8 cellular contexts compared by ENCODE assay signal in genomic region chr3:149751551-149751950, GRCh38. TPM values are rescaled to one million over a fixed set of nuclear protein-coding genes. Genes with fewer than 3 reads are reported as not detected.
DNase-seq lines count a peak whose midpoint lies in the region; ATAC-seq and TF ChIP-seq lines count a peak whose summit lies in the region.

No MANE protein-coding gene starts in this region.

- H3K4me1 Mint-ChIP-seq in central memory CD8-positive, alpha-beta T cell, result peaks cover 21% of the 10 kb centered on the region
- peaks cover 8 to 35% (median 30%) of the 10 kb centered on the region in 3 donors for H3K4me1 Mint-ChIP-seq in naive B cell

- H3K27ac Mint-ChIP-seq in central memory CD8-positive, alpha-beta T cell (ENCODE audit: low read depth), result peak overlapping the region; percentile 92
- peak overlapping the region in 5 of 6 donors; percentile 91 to 96 (median 94) for H3K27ac Mint-ChIP-seq in naive B cell

- H3K4me1 ChIP-seq in BE2C, result no peaks in the 10 kb centered on the region

- H3K9me3 ChIP-seq in BE2C, result no peaks in the 10 kb centered on the region

- peak overlapping the region; percentile 96 for H3K4me3 Mint-ChIP-seq in central memory CD8-positive, alpha-beta T cell
- peak overlapping the region; percentile 96 to 99 (median 98) for H3K4me3 Mint-ChIP-seq in naive B cell

- TF ChIP-seq CTCF in BE2C (IDR thresholded peaks at IDR 0.05; ENCODE audit: low read depth, low read length), result no peak

- DNase-seq in BE2C (no peak), naive B cell (no peak), mucosa of gallbladder (ENCODE audit: low spot score) (no peak)
- no peak for DNase-seq in Jurkat, Clone E6-1 (ENCODE audit: low read depth, low spot score)
- DNase-seq in central memory CD8-positive, alpha-beta T cell (ENCODE audit: low spot score in 2 of 2), result no peak
- DNase-seq in stimulated activated CD8-positive, alpha-beta memory T cell treated with anti-CD3 and anti-CD28 coated beads, Interleukin-4, amount 100 ng/mL, for 48 hours, result no peak
- no peak for DNase-seq in central memory CD4-positive, alpha-beta T cell

- H3K27me3 Mint-ChIP-seq in central memory CD8-positive, alpha-beta T cell, result peaks cover 2% of the 10 kb centered on the region
- H3K27me3 Mint-ChIP-seq in naive B cell, result peaks cover 0 to 1% (median under 1%) of the 10 kb centered on the region in 3 donors

- peaks cover 32% of the 10 kb centered on the region for H3K36me3 Mint-ChIP-seq in central memory CD8-positive, alpha-beta T cell (ENCODE audit: insufficient read depth)
- H3K36me3 Mint-ChIP-seq in naive B cell, result peaks cover 13 to 20% of the 10 kb centered on the region in 2 donors

- peaks cover 18% of the 10 kb centered on the region for H3K36me3 ChIP-seq in BE2C

- peak overlapping the region; percentile 93 for H3K4me3 ChIP-seq in BE2C (ENCODE audit: low read depth, low read length)
- H3K4me3 ChIP-seq in Jurkat, Clone E6-1 (ENCODE audit: low read length), result peak overlapping the region; percentile 79

- H3K9me3 Mint-ChIP-seq in central memory CD8-positive, alpha-beta T cell, result no peaks in the 10 kb centered on the region
- no peaks in the 10 kb centered on the region for H3K9me3 Mint-ChIP-seq in naive B cell

- H3K27me3 ChIP-seq in BE2C, result no peaks in the 10 kb centered on the region

- peak; percentile 10 for ATAC-seq in central memory CD8-positive, alpha-beta T cell (replicated peaks; ENCODE audit: extremely low read depth, poor library complexity, severe bottlenecking)
- ATAC-seq in naive B cell (ENCODE audit: low read depth in 2 of 2) (no peak), GM21360 (IDR thresholded peaks at IDR 0.05; ENCODE audit: unreplicated experiment) (no peak)

RNA-seq across cellular contexts. Expression of gene COMMD2, which starts 0.7 kb away (rescaled TPM):
- 38.0 TPM for polyA plus RNA-seq in BE2C (2012; ENCODE audit: insufficient read depth, insufficient read length, low read depth)
- polyA plus RNA-seq in Jurkat, Clone E6-1 (2012; ENCODE audit: insufficient read depth, insufficient read length), result 36.5 TPM
- 10 to 100 TPM; 59.9 to 80.5 (median 71.2) TPM for polyA plus RNA-seq in naive B cell (ENCODE audit: low read depth in 6 of 6)
- total RNA-seq in mucosa of gallbladder, result 27.5 TPM

RNA-seq across cellular contexts. Expression of gene ANKUB1, which starts 40.8 kb away (rescaled TPM):
- not detected for polyA plus RNA-seq in BE2C (2012; ENCODE audit: insufficient read depth, insufficient read length, low read depth)
- polyA plus RNA-seq in Jurkat, Clone E6-1 (2012; ENCODE audit: insufficient read depth, insufficient read length), result not detected
- 1 to 10 TPM in 1 of 6 donors, under 1 TPM in 2, not detected in 3; 0.35 to 2.6 (median 0.71) TPM for polyA plus RNA-seq in naive B cell (ENCODE audit: low read depth in 6 of 6)
- total RNA-seq in mucosa of gallbladder, result not detected
